9 cellular contexts compared by ENCODE assay signal in the genomic region with DNA sequence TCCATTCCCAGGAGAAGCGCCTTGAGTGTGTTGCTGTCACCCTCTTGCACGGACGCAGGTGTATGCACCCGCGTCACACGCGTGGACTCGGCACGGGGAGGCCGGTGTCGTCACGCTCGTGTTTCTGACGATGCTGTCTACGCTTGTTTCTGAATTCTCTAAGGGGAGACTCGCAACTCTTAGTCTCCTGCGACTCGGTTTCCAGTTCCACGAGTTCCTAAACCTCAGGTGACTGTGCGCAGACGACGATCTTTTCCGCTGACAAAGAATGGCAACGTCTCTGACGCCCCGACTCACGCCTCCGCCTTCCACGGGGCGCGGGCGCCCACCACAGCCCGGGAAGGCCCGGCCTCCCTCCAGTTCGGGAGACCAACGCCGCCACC. TPM values are rescaled to one million over a fixed set of nuclear protein-coding genes. Genes with fewer than 3 reads are reported as not detected.
DNase-seq lines count a peak whose midpoint lies in the region; ATAC-seq and TF ChIP-seq lines count a peak whose summit lies in the region.
"Had no signal": no experiment of that assay in that cellular context is flagged by ENCODE, and none has a peak within 500 bp of the region (broad histone marks: within the 10 kb centered on the region; RNA-seq: fewer than 3 reads in every experiment).

No MANE protein-coding gene starts in this region.

- H3K4me1 ChIP-seq in ovary (ENCODE audit: insufficient read depth), result peaks cover 10% of the 10 kb centered on the region

- peaks cover 70% of the 10 kb centered on the region for H3K36me3 Mint-ChIP-seq in CD4-positive, alpha-beta T cell (ENCODE audit: low read depth)

- no peak for TF ChIP-seq CTCF in CD4-positive, alpha-beta T cell (IDR thresholded peaks at IDR 0.05)
- TF ChIP-seq CTCF in fibroblast of villous mesenchyme (IDR thresholded peaks at IDR 0.05; ENCODE audit: insufficient read depth, low read depth, low read length), result no peak
- no peak for TF ChIP-seq CTCF in ovary (IDR thresholded peaks at IDR 0.05)

- peak overlapping the region; percentile 84 for H3K4me3 ChIP-seq in fibroblast of villous mesenchyme (ENCODE audit: low read depth, low read length)
- peak overlapping the region; percentile 94 for H3K4me3 ChIP-seq in ovary

- intact Hi-C loops in CD4-positive, alpha-beta T cell (cut with DNase I, micrococcal nuclease), result loop anchor here (1.0 to 2.0 kb wide), 3 partner anchors 14 to 117 kb away; a partner anchor contains a TSS
- intact Hi-C loops in ovary (cut with DNase I), result loop anchor here in 1 of 4 donors (2.0 to 5.0 kb wide), 2 partner anchors 61 to 118 kb away; a partner anchor contains a TSS

- POLR2A ChIA-PET in CD4-positive, alpha-beta T cell (lab: Charles Lee), result interaction anchor here (0.6 to 3.0 kb wide), 18 partner anchors 8 to 913 kb away, joined by 3 to 51 read pairs (median 5); a partner anchor contains a TSS

- CTCF ChIA-PET in CD4-positive, alpha-beta T cell (lab: Charles Lee), result interaction anchor here (2.1 kb wide), 1 partner anchor 26 kb away, joined by 6 read pairs; no protein-coding TSS in a partner anchor

- no peak for TF ChIP-seq POLR2A in ovary (IDR thresholded peaks at IDR 0.05)

- peak overlapping the region; percentile 98 for H3K27ac Mint-ChIP-seq in CD4-positive, alpha-beta T cell

- H3K27me3 Mint-ChIP-seq in CD4-positive, alpha-beta T cell, result peaks cover 5% of the 10 kb centered on the region

- H3K27ac ChIP-seq in CD4-positive, alpha-beta T cell (ENCODE audit: low read depth, low read length), result peak overlapping the region; percentile 96
- H3K27ac ChIP-seq in ovary, result peak overlapping the region; percentile 93 to 100

- peak in 9 of 10 experiments; percentile 29 to 80 (median 51) for DNase-seq in CD4-positive, alpha-beta T cell
- DNase-seq in fibroblast of villous mesenchyme (ENCODE audit: low read depth) (peak; percentile 67), ovary (peak in 2 of 5 donors; percentile 50 to 69), NCI-H1694 (lab: John Stamatoyannopoulos, UW) (no peak)
- no peak for DNase-seq in stimulated activated CD4-positive, alpha-beta T cell treated with anti-CD3 and anti-CD28 coated beads, Interleukin-2, amount 100 ng/mL, for 24 hours

- WGBS in ovary, 3 donors, result 0% methylated on average over 37 of the region's 37 CpGs

- ATAC-seq in CD4-positive, alpha-beta T cell (ENCODE audit: poor library complexity), result peak; percentile 19
- ATAC-seq in HG02938 (IDR thresholded peaks at IDR 0.05; ENCODE audit: unreplicated experiment) (peak; percentile 0), GM19452 (IDR thresholded peaks at IDR 0.05; ENCODE audit: unreplicated experiment) (no peak)
- ATAC-seq in activated CD4-positive, CD25-positive, alpha-beta regulatory T cell treated with anti-CD3 and anti-CD28 coated beads, Interleukin-2, amount 50 U/mL, for 24 hours, result peak; percentile 7 to 9

- no peaks in the 10 kb centered on the region for H3K9me3 Mint-ChIP-seq in CD4-positive, alpha-beta T cell

- H3K4me1 Mint-ChIP-seq in CD4-positive, alpha-beta T cell (ENCODE audit: low read depth), result peaks cover 90% of the 10 kb centered on the region

- no peaks in the 10 kb centered on the region for H3K9me3 ChIP-seq in CD4-positive, alpha-beta T cell (ENCODE audit: control insufficient read depth, low read length)
- H3K9me3 ChIP-seq in ovary, result no peaks in the 10 kb centered on the region

- H3K4me3 Mint-ChIP-seq in CD4-positive, alpha-beta T cell, result peak overlapping the region; percentile 98

- H3K27me3 ChIP-seq in CD4-positive, alpha-beta T cell (ENCODE audit: control insufficient read depth, insufficient read depth, low read length), result no peaks in the 10 kb centered on the region
- H3K27me3 ChIP-seq in ovary, result no peaks in the 10 kb centered on the region

- H3K36me3 ChIP-seq in ovary, result no peaks in the 10 kb centered on the region

- TF ChIP-seq EP300 in ovary (IDR thresholded peaks at IDR 0.05), result no peak

RNA-seq across cellular contexts. Expression of a gene that starts 0.6 kb away (rescaled TPM):
- total RNA-seq in CD4-positive, alpha-beta T cell, result 100 to 1,000 TPM; 244 to 250 TPM
- total RNA-seq in fibroblast of villous mesenchyme (114 and 174 TPM in 2 replicates), ovary (10 to 100 TPM; 17.3 to 99.0 (median 24.4) TPM)
- 10 to 100 TPM; 20.3 to 53.0 TPM for polyA plus RNA-seq in ovary

RNA-seq across cellular contexts. Expression of a gene that starts 7.8 kb away (rescaled TPM):
- total RNA-seq in CD4-positive, alpha-beta T cell, result 10 to 100 TPM; 17.0 to 17.7 TPM
- total RNA-seq in fibroblast of villous mesenchyme, result 22.2 and 27.2 TPM in 2 replicates
- 10 to 100 TPM in 5 of 7 donors, 1 to 10 TPM in 2; 7.6 to 20.0 (median 15.6) TPM for total RNA-seq in ovary
- polyA plus RNA-seq in ovary, result 10 to 100 TPM in 1 of 2 donors, 1 to 10 TPM in 1; 6.6 to 12.8 TPM

RNA-seq across cellular contexts. Expression of a gene that starts 22.7 kb away (rescaled TPM):
- total RNA-seq in CD4-positive, alpha-beta T cell, result not detected
- total RNA-seq in fibroblast of villous mesenchyme (not detected in 2 replicates), ovary (not detected)
- polyA plus RNA-seq in ovary, result not detected
- total RNA-seq: NCI-H460 had no signal

Comparison
In these comparisons a context has a peak if more than half of its experiments do, and no peak if none do; other contexts are left out.
1. DNase-seq: peak in CD4-positive, alpha-beta T cell (9 of 10) and fibroblast of villous mesenchyme (single experiment); none in NCI-H1694 (single experiment) and stimulated activated CD4-positive, alpha-beta T cell treated with anti-CD3 and anti-CD28 coated beads, Interleukin-2, amount 100 ng/mL, for 24 hours (0 of 2).